18 cellular contexts compared by ENCODE assay signal in the genomic region with DNA sequence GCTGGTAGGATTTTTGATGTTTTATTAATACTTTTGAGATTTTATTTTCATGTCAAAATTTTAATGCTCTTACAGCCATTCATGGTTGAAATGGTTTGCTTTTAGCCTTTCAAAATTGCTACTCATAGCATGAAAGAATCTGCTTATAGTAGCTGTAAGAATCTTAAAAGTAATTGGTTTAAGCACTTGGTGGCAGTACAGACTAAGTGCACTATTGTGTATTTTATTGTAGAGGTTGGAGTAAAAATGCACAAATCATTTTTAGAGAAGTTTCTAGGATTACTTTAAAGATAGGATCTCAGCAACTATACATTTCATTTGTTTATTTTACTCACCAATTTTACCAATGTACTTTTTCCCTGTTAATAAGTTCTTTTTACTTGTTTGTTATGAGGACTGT.
A peak's percentile ranks its signal among the peaks of the same experiment; 100 is the strongest.
DNase-seq lines count a peak whose midpoint lies in the region; ATAC-seq, FAIRE-seq and TF ChIP-seq lines count a peak whose summit lies in the region.
"Had no signal": no experiment of that assay in that cellular context is flagged by ENCODE, and none has a peak within 500 bp of the region (broad histone marks: within the 10 kb centered on the region; RNA-seq: fewer than 3 reads in every experiment).

No MANE protein-coding gene starts in this region.

- H3K79me2 ChIP-seq in SK-N-SH (ENCODE audit: insufficient read depth): no peaks in the 10 kb centered on the region
- H3K79me2 ChIP-seq: parathyroid adenoma had no signal

- H3K4me3 ChIP-seq in SK-N-SH (ENCODE audit: low read depth in 2 of 2, low read length in 1 of 2) (no peak overlapping the region), small intestine (ENCODE audit: low read depth in 1 of 2, low read length in 2 of 2) (no peak overlapping the region), mesenchymal stem cell (ENCODE audit: insufficient read depth in 1 of 2, low read depth in 1 of 2, low read length in 2 of 2) (no peak overlapping the region)
- H3K4me3 ChIP-seq: Peyer's patch had no signal

- H3K14ac ChIP-seq in mesenchymal stem cell (ENCODE audit: low read length in 2 of 2): no peak overlapping the region

- H2BK5ac ChIP-seq in mesenchymal stem cell (ENCODE audit: low read depth, low read length, poor library complexity, severe bottlenecking): no peak overlapping the region

- no peaks in the 10 kb centered on the region for H3K9me2 ChIP-seq in SK-N-SH

- H3K36me3 ChIP-seq in SK-N-SH (replicated peaks in 1 of 2; ENCODE audit: control insufficient read depth in 1 of 2, insufficient read depth in 2 of 2, low read length in 1 of 2) (no peaks in the 10 kb centered on the region), small intestine (ENCODE audit: control insufficient read depth in 2 of 2, insufficient read depth in 2 of 2, low read length in 2 of 2) (no peaks in the 10 kb centered on the region), mesenchymal stem cell (ENCODE audit: control insufficient read depth in 1 of 2, insufficient read depth in 2 of 2, low read depth in 1 of 2, low read length in 2 of 2) (no peaks in the 10 kb centered on the region)
- H3K36me3 ChIP-seq: Peyer's patch had no signal

- POLR2A ChIA-PET in SK-N-SH (lab: Yijun Ruan, JAX): no interaction called here

- H3K18ac ChIP-seq in mesenchymal stem cell (ENCODE audit: low read depth in 1 of 2, low read length in 2 of 2): no peak overlapping the region

- peak; percentile 36; the same call in 1 of the 2 replicates for TF ChIP-seq RAD21 in SK-N-SH (IDR thresholded peaks at IDR 0.05; ENCODE audit: low read length)

- H3K27ac ChIP-seq in SK-N-SH (ENCODE audit: low read depth in 2 of 2, low read length in 1 of 2) (no peak overlapping the region), small intestine (ENCODE audit: low read depth in 1 of 2, low read length in 1 of 2) (no peak overlapping the region), mesenchymal stem cell (ENCODE audit: low read length, poor library complexity, severe bottlenecking) (no peak overlapping the region)
- H3K27ac ChIP-seq: parathyroid adenoma, Peyer's patch had no signal

- H2AK5ac ChIP-seq in mesenchymal stem cell (ENCODE audit: low read length, severe bottlenecking): no peak overlapping the region

- H3K9ac ChIP-seq in SK-N-SH: no peak overlapping the region
- H3K9ac ChIP-seq in mesenchymal stem cell (ENCODE audit: low read length): no peak overlapping the region
- H3K9ac ChIP-seq: parathyroid adenoma had no signal

- H3K27me3 ChIP-seq in SK-N-SH (ENCODE audit: insufficient read depth) (no peaks in the 10 kb centered on the region), small intestine (ENCODE audit: control insufficient read depth in 2 of 2, insufficient read depth in 2 of 2, low read length in 2 of 2) (no peaks in the 10 kb centered on the region), mesenchymal stem cell (ENCODE audit: control insufficient read depth in 1 of 2, insufficient read depth in 1 of 2, low read length in 2 of 2) (no peaks in the 10 kb centered on the region)
- H3K27me3 ChIP-seq: Peyer's patch had no signal

- H3K9me3 ChIP-seq in SK-N-SH: no peaks in the 10 kb centered on the region
- H3K9me3 ChIP-seq in small intestine (ENCODE audit: control insufficient read depth, low read depth): no peaks in the 10 kb centered on the region
- H3K9me3 ChIP-seq in mesenchymal stem cell (ENCODE audit: control insufficient read depth, low read length): no peaks in the 10 kb centered on the region
- H3K9me3 ChIP-seq: Peyer's patch had no signal

- H3K23ac ChIP-seq in mesenchymal stem cell (ENCODE audit: low read length in 2 of 2): no peak overlapping the region

- no peaks in the 10 kb centered on the region for H4K20me1 ChIP-seq in SK-N-SH (ENCODE audit: insufficient read depth)

- H3K4me2 ChIP-seq in SK-N-SH (no peak overlapping the region), mesenchymal stem cell (ENCODE audit: low read length, poor library complexity, severe bottlenecking) (no peak overlapping the region)

- H4K8ac ChIP-seq in mesenchymal stem cell (ENCODE audit: low read length): no peak overlapping the region

- FAIRE-seq in TTC549 (lab: Jason Lieb, UNC) (peak; percentile 78), small intestine (lab: Jason Lieb, UNC) (no peak)

- no peaks in the 10 kb centered on the region for H3K79me1 ChIP-seq in mesenchymal stem cell (replicated peaks; ENCODE audit: low read length, poor library complexity, severe bottlenecking)

- no peak for DNase-seq in SK-N-SH
- peak; percentile 6 for DNase-seq in M059J (ENCODE audit: low read depth)
- DNase-seq in small intestine: peak; percentile 25
- no peak for DNase-seq in mesenchymal stem cell
- DNase-seq: activated CD4-positive, alpha-beta T cell treated with anti-CD3 and anti-CD28 coated beads for 36 hours; activated T-cell treated with anti-CD3 and anti-CD28 coated beads for 4 hours; Calu3; central memory CD4-positive, alpha-beta T cell; islet precursor cell; NCI-H2081 treated with DMSO at 0.1 percent for 48 hours; Peyer's patch; stimulated activated CD4-positive, alpha-beta T cell treated with anti-CD3 and anti-CD28 coated beads, Interleukin-12 subunit alpha, Interleukin-12 subunit beta, amount 100 ng/mL, for 4 hours had no signal

- ATAC-seq in SK-N-SH treated with all-trans-retinoic acid at 6 μM for 48 hours (no peak), HG03135 (IDR thresholded peaks at IDR 0.05; ENCODE audit: unreplicated experiment) (no peak)
- no peak for ATAC-seq in activated CD4-positive, CD25-positive, alpha-beta regulatory T cell treated with anti-CD3 and anti-CD28 coated beads, Interleukin-2, amount 50 U/mL, for 24 hours
- ATAC-seq: activated CD4-positive, alpha-beta T cell treated with anti-CD3 and anti-CD28 coated beads for 36 hours; activated naive CD4-positive, alpha-beta T cell treated with anti-CD3 and anti-CD28 coated beads, Interleukin-2, amount 50 U/mL, for 72 hours had no signal

- H3K4me1 ChIP-seq in SK-N-SH (ENCODE audit: control insufficient read depth in 1 of 2, insufficient read depth in 2 of 2, low read depth in 1 of 2, low read length in 1 of 2) (no peaks in the 10 kb centered on the region), small intestine (ENCODE audit: control insufficient read depth in 2 of 2, insufficient read depth in 1 of 2, low read depth in 1 of 2, low read length in 1 of 2) (no peaks in the 10 kb centered on the region), mesenchymal stem cell (ENCODE audit: control insufficient read depth, insufficient read depth, low read depth, low read length) (no peaks in the 10 kb centered on the region)
- H3K4me1 ChIP-seq: parathyroid adenoma, Peyer's patch had no signal

- H4K91ac ChIP-seq in mesenchymal stem cell (ENCODE audit: low read length): no peak overlapping the region

- no peak overlapping the region for H3K4ac ChIP-seq in mesenchymal stem cell (ENCODE audit: low read depth in 1 of 2, low read length in 2 of 2)

- no peak overlapping the region for H2BK15ac ChIP-seq in mesenchymal stem cell (ENCODE audit: low read depth, poor library complexity, severe bottlenecking)

- H2BK120ac ChIP-seq in mesenchymal stem cell (ENCODE audit: low read depth, low read length): no peak overlapping the region

- CTCF ChIA-PET in SK-N-SH (lab: Yijun Ruan, JAX): no interaction called here

- no peaks in the 10 kb centered on the region for H3F3A ChIP-seq in SK-N-SH (replicated peaks; ENCODE audit: insufficient read depth)

- peak; percentile 20 for TF ChIP-seq CTCF in SK-N-SH (IDR thresholded peaks at IDR 0.05)

- H2BK12ac ChIP-seq in mesenchymal stem cell (ENCODE audit: low read length in 2 of 2): no peak overlapping the region

- no peak overlapping the region for H2AFZ ChIP-seq in SK-N-SH (ENCODE audit: low read depth)
- no peak overlapping the region for H2AFZ ChIP-seq in mesenchymal stem cell (ENCODE audit: low read depth, low read length)
- H2AFZ ChIP-seq: parathyroid adenoma had no signal

- no peak for TF ChIP-seq EP300 in SK-N-SH (IDR thresholded peaks at IDR 0.05; ENCODE audit: borderline replicate concordance in 1 of 2, low read depth in 1 of 2, low read length in 1 of 2)

TF ChIP-seq in SK-N-SH, 30 proteins besides CTCF, POLR2A, EP300 and RAD21 (continues in another document):
- no peak for TF ChIP-seq MEF2A (IDR thresholded peaks at IDR 0.05; ENCODE audit: borderline replicate concordance, low read depth)
- no peak for TF ChIP-seq NFIC (IDR thresholded peaks at IDR 0.05; ENCODE audit: borderline replicate concordance)
- TF ChIP-seq TEAD4 (IDR thresholded peaks at IDR 0.05; ENCODE audit: borderline replicate concordance, insufficient read depth): no peak
- TF ChIP-seq FOSL2 (IDR thresholded peaks at IDR 0.05; ENCODE audit: borderline replicate concordance, low read depth): no peak
- no peak for TF ChIP-seq FOXM1 (IDR thresholded peaks at IDR 0.05; ENCODE audit: low read depth)
- no peak for TF ChIP-seq SIN3A (IDR thresholded peaks at IDR 0.05; ENCODE audit: borderline replicate concordance, low read depth, low read length)
- TF ChIP-seq, protein P1, sequence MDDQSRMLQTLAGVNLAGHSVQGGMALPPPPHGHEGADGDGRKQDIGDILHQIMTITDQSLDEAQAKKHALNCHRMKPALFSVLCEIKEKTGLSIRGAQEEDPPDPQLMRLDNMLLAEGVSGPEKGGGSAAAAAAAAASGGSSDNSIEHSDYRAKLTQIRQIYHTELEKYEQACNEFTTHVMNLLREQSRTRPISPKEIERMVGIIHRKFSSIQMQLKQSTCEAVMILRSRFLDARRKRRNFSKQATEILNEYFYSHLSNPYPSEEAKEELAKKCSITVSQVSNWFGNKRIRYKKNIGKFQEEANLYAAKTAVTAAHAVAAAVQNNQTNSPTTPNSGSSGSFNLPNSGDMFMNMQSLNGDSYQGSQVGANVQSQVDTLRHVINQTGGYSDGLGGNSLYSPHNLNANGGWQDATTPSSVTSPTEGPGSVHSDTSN (IDR thresholded peaks at IDR 0.05): no peak

Comparison
In these comparisons a context has a peak if more than half of its experiments do, and no peak if none do; other contexts are left out.
1. DNase-seq: peak in M059J (single experiment) and small intestine (single experiment); none in SK-N-SH (single experiment) and mesenchymal stem cell (single experiment).